Comparison of ENCODE assay signal across 1 cellular context in genomic region chr2:151953467-151953866, GRCh38.
TF ChIP-seq lines count a peak whose summit lies in the region.

No MANE protein-coding gene starts in this region.

TF ChIP-seq in GM12878, 131 proteins besides CTCF, POLR2A, EP300 and RAD21 (continued from another document):
- TF ChIP-seq ZNF687 (IDR thresholded peaks at IDR 0.05) = no peak
